In genomic region chr3:138101351-138101940, GRCh38 we compare ENCODE assay signal across 15 cellular contexts. TPM values are rescaled to one million over a fixed set of nuclear protein-coding genes. Genes with fewer than 3 reads are reported as not detected.
DNase-seq lines count a peak whose midpoint lies in the region; ATAC-seq and TF ChIP-seq lines count a peak whose summit lies in the region.
"Not testable (repeated sequence)": the region's sequence is repeated elsewhere in the genome, so short reads cannot be mapped to it uniquely, and the experiment has no call there.
"Had no signal": no experiment of that assay in that cellular context is flagged by ENCODE, and none has a peak within 500 bp of the region (broad histone marks: within the 10 kb centered on the region; RNA-seq: fewer than 3 reads in every experiment).

No MANE protein-coding gene starts in this region.

- H3K4me1 Mint-ChIP-seq in activated CD8-positive, alpha-beta T cell treated with anti-CD3 and anti-CD28 coated beads for 36 hours (ENCODE audit: low read depth); neural progenitor cell: not testable (repeated sequence)

- POLR2A ChIA-PET in AG04449 (lab: Yijun Ruan, JAX); OCI-LY7 (lab: Charles Lee); activated CD8-positive, alpha-beta T cell treated with anti-CD3 and anti-CD28 coated beads for 36 hours (lab: Charles Lee): not testable (repeated sequence)

- H3K27me3 ChIP-seq in HL-60 (ENCODE audit: insufficient read depth, poor library complexity, severe bottlenecking); cardiac muscle cell; neural progenitor cell: not testable (repeated sequence)

- BruUV-seq in OCI-LY7 (replicated peaks; lab: Mats Ljungman, UMichigan): not testable (repeated sequence)

- not testable (repeated sequence) for H3K27ac ChIP-seq in HL-60 (replicated peaks); OCI-LY7 (ENCODE audit: low read depth, low read length, poor library complexity, severe bottlenecking); cardiac muscle cell; neural progenitor cell

- CTCF ChIA-PET in AG04449 (lab: Yijun Ruan, JAX): interaction anchor here (0.6 to 1.9 kb wide), 9 partner anchors 8 to 32 kb away, joined by 3 to 6 read pairs (median 4); partner anchors contain the start of gene DZIP1L
- CTCF ChIA-PET in OCI-LY7 (lab: Charles Lee; ENCODE audit: unreplicated experiment): interaction anchor here (0.8 kb wide), 1 partner anchor 12 kb away, joined by 5 read pairs; no protein-coding TSS in a partner anchor
- CTCF ChIA-PET in activated CD8-positive, alpha-beta T cell treated with anti-CD3 and anti-CD28 coated beads for 36 hours (lab: Charles Lee): interaction anchor here (1.0 to 1.9 kb wide), 4 partner anchors 9 to 32 kb away, joined by 3 to 5 read pairs (median 4); no protein-coding TSS in a partner anchor

- H2AFZ ChIP-seq in OCI-LY7 (ENCODE audit: low read length); neural progenitor cell (replicated peaks): not testable (repeated sequence)

- TF ChIP-seq CTCF in AG04449 (IDR thresholded peaks at IDR 0.05; ENCODE audit: insufficient read depth, low read length, missing control alignments): peak; percentile 20
- peak; percentile 10 for TF ChIP-seq CTCF in HL-60 (IDR thresholded peaks at IDR 0.05; ENCODE audit: insufficient read depth, low read length)
- peak; percentile 33; the same call in 1 of the 2 replicates for TF ChIP-seq CTCF in OCI-LY7 (conservative IDR thresholded peaks at IDR 0.05; ENCODE audit: low read length)
- peak; percentile 14 for TF ChIP-seq CTCF in activated CD8-positive, alpha-beta T cell treated with anti-CD3 and anti-CD28 coated beads for 36 hours (IDR thresholded peaks at IDR 0.05)
- peak; percentile 32 for TF ChIP-seq CTCF in cardiac muscle cell (IDR thresholded peaks at IDR 0.05; ENCODE audit: low read depth, low read length)
- peak; percentile 47 for TF ChIP-seq CTCF in neural progenitor cell (IDR thresholded peaks at IDR 0.05)

- not testable (repeated sequence) for H3K4me1 ChIP-seq in OCI-LY7 (ENCODE audit: insufficient read depth, low read length, poor library complexity, severe bottlenecking); cardiac muscle cell (ENCODE audit: low read depth); neural progenitor cell

- not testable (repeated sequence) for H3K36me3 ChIP-seq in OCI-LY7 (ENCODE audit: insufficient read depth, low read length); cardiac muscle cell; neural progenitor cell

- H3K9me3 Mint-ChIP-seq in activated CD8-positive, alpha-beta T cell treated with anti-CD3 and anti-CD28 coated beads for 36 hours; neural progenitor cell: not testable (repeated sequence)

- H3K79me2 ChIP-seq in OCI-LY7 (ENCODE audit: insufficient read depth, low read depth, low read length); neural progenitor cell (ENCODE audit: low read depth): not testable (repeated sequence)

- H3K36me3 Mint-ChIP-seq in activated CD8-positive, alpha-beta T cell treated with anti-CD3 and anti-CD28 coated beads for 36 hours (ENCODE audit: low read depth): not testable (repeated sequence)
- peaks cover 22% of the 10 kb centered on the region for H3K36me3 Mint-ChIP-seq in neural progenitor cell

- H3K4me3 ChIP-seq in AG04449 (ENCODE audit: low read depth, low read length); HL-60 (replicated peaks; ENCODE audit: insufficient read depth, low read length); OCI-LY7 (ENCODE audit: low read depth, low read length, poor library complexity, severe bottlenecking); cardiac muscle cell; neural progenitor cell: not testable (repeated sequence)

- H3K27me3 Mint-ChIP-seq in activated CD8-positive, alpha-beta T cell treated with anti-CD3 and anti-CD28 coated beads for 36 hours; neural progenitor cell (ENCODE audit: insufficient read depth, low read depth): not testable (repeated sequence)

- not testable (repeated sequence) for H3K4me2 ChIP-seq in OCI-LY7 (ENCODE audit: low read length); neural progenitor cell

- H3K4me3 Mint-ChIP-seq in activated CD8-positive, alpha-beta T cell treated with anti-CD3 and anti-CD28 coated beads for 36 hours; neural progenitor cell: not testable (repeated sequence)

- ATAC-seq in activated CD8-positive, alpha-beta T cell treated with anti-CD3 and anti-CD28 coated beads for 36 hours: not testable (repeated sequence)

- intact Hi-C loops in OCI-LY7 (cut with micrococcal nuclease; ENCODE audit: unreplicated experiment); activated CD8-positive, alpha-beta T cell treated with anti-CD3 and anti-CD28 coated beads for 36 hours (cut with micrococcal nuclease): not testable (repeated sequence)

- not testable (repeated sequence) for DNase-seq in AG04449 (ENCODE audit: low read depth, low spot score); HL-60 (ENCODE audit: low read depth in 1 of 2, low spot score in 1 of 2); OCI-LY7 (ENCODE audit: low spot score); activated CD8-positive, alpha-beta T cell treated with anti-CD3 and anti-CD28 coated beads for 36 hours; cardiac muscle cell (ENCODE audit: low read depth in 1 of 2, low spot score in 1 of 2)
- DNase-seq in ELF-1 (ENCODE audit: low read depth, low spot score): peak; percentile 57
- peak; percentile 61 for DNase-seq in ecto neural progenitor cell (ENCODE audit: low spot score)
- peak; percentile 48 for DNase-seq in neural progenitor cell (ENCODE audit: low spot score)

- not testable (repeated sequence) for H3K27ac Mint-ChIP-seq in activated CD8-positive, alpha-beta T cell treated with anti-CD3 and anti-CD28 coated beads for 36 hours; neural progenitor cell

- not testable (repeated sequence) for H3K9me3 ChIP-seq in OCI-LY7 (ENCODE audit: low read length); cardiac muscle cell (ENCODE audit: low read depth); neural progenitor cell (ENCODE audit: low read depth)

- H4K20me1 ChIP-seq in OCI-LY7 (ENCODE audit: insufficient read depth, low read length): not testable (repeated sequence)
- H4K20me1 ChIP-seq in neural progenitor cell (ENCODE audit: low read depth): peaks cover 10% of the 10 kb centered on the region

- not testable (repeated sequence) for H3K9ac ChIP-seq in neural progenitor cell

- H3F3A ChIP-seq in neural progenitor cell (ENCODE audit: low read depth): not testable (repeated sequence)

- not testable (repeated sequence) for H3K9me2 ChIP-seq in OCI-LY7 (ENCODE audit: insufficient read depth, low read length)

RNA-seq across cellular contexts. Expression of gene DZIP1L, which starts 14.0 kb away (rescaled TPM):
- not detected in 2 replicates for total RNA-seq in OCI-LY7 (2014; rRNA removed; shearing (Covaris generic))
- total RNA-seq in OCI-LY7 (2022) (not detected in 2 replicates), cardiac muscle cell (28.2 and 81.3 TPM in 2 replicates), neural progenitor cell (ENCODE audit: low replicate concordance) (10.4 and 38.4 TPM in 2 replicates)
- total RNA-seq in activated CD8-positive, alpha-beta T cell treated with anti-CD3 and anti-CD28 coated beads for 36 hours: not detected
- polyA plus RNA-seq in cardiac muscle cell: 19.4 and 21.5 TPM in 2 replicates
- total RNA-seq: natural killer cell treated with Interleukin-12 subunit alpha and Interleukin-12 subunit beta and Interleukin-15 and Interleukin-18, amount 100 ng/mL, for 72 hours had no signal

RNA-seq across cellular contexts. Expression of gene A4GNT, which starts 30.7 kb away (rescaled TPM):
- not detected in 2 replicates for total RNA-seq in OCI-LY7 (2014; rRNA removed; shearing (Covaris generic))
- total RNA-seq in OCI-LY7 (2022): not detected in 2 replicates
- not detected for total RNA-seq in activated CD8-positive, alpha-beta T cell treated with anti-CD3 and anti-CD28 coated beads for 36 hours
- total RNA-seq in cardiac muscle cell: not detected in 2 replicates
- polyA plus RNA-seq in cardiac muscle cell: not detected in 2 replicates
- total RNA-seq in neural progenitor cell (ENCODE audit: low replicate concordance): not detected in 2 replicates
- total RNA-seq: activated T-cell treated with anti-CD3 and anti-CD28 coated beads, Interleukin-2, amount 50 U/mL, for 72 hours; Caco-2; mucosa of descending colon; natural killer cell treated with Interleukin-12 subunit alpha and Interleukin-12 subunit beta and Interleukin-15 and Interleukin-18, amount 100 ng/mL, for 72 hours; PC-9; right atrium auricular region; thyroid gland had no signal

Comparison
In these comparisons a context has a peak if more than half of its experiments do, and no peak if none do; other contexts are left out.
1. RNA of gene DZIP1L, which starts 14.0 kb away (total RNA-seq): 28.2 to 81.3 TPM in cardiac muscle cell and 10.4 to 38.4 TPM in neural progenitor cell; not detected in OCI-LY7 and not detected in activated CD8-positive, alpha-beta T cell treated with anti-CD3 and anti-CD28 coated beads for 36 hours; every median in the first group is over 10 times any median in the second.
2. Peak in every context shown above with its lines, with median percentiles within 50 percentile points of each other: CTCF ChIP-seq.